ENCODE assay signal across 2 cellular contexts in genomic region chr11:47875858-47876257, GRCh38.
TF ChIP-seq lines count a peak whose summit lies in the region.

No MANE protein-coding gene starts in this region.

TF ChIP-seq in HCT116, 20 proteins besides CTCF, POLR2A, EP300 and RAD21:
- peak; percentile 74 for TF ChIP-seq CBX3 (IDR thresholded peaks at IDR 0.05; ENCODE audit: low read depth)

TF ChIP-seq in HepG2, 621 proteins besides CTCF, POLR2A, EP300 and RAD21:
- TF ChIP-seq TOPORS (CRISPR knock-in tag; IDR thresholded peaks at IDR 0.05) (0 out of 2 replicates have a peak, but pooled peaks have one; percentile 59), ZNF280D (CRISPR knock-in tag; IDR thresholded peaks at IDR 0.05) (peak; percentile 25; the same call in 1 of the 2 replicates), SETDB1 (CRISPR knock-in tag; IDR thresholded peaks at IDR 0.05; ENCODE audit: borderline replicate concordance) (peak; percentile 89; the same call in 1 of the 2 replicates)
